In the genomic region with DNA sequence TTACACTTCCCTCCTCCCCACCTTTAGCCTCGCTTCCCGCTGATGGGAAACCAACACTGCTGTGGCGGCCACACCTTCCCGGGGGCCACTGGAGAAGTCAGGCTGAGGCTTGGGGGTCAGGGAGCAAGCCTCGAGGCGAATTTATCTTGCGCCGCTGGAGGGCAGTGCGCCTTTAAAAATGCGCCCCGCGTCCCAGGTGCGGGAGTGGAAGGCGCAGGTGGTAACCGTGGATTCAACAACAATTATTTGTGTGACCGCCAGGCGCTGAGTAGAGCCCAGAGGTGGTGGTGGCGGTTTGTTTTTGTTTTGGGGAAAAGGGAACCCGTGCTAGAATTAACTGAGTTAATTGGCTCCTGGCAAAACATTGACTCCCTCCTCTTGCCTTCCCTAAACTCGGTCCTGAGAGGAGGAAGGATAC, we compare ENCODE assay signal across 8 cellular contexts. TPM values are rescaled to one million over a fixed set of nuclear protein-coding genes. Genes with fewer than 3 reads are reported as not detected.
DNase-seq lines count a peak whose midpoint lies in the region; ATAC-seq and TF ChIP-seq lines count a peak whose summit lies in the region.

No MANE protein-coding gene starts in this region.

- H3K9me3 Mint-ChIP-seq in CD14-positive monocyte: peaks cover 0 to 11% (median 4%) of the 10 kb centered on the region in 7 donors

- H3F3A ChIP-seq in neural cell (ENCODE audit: insufficient read depth, low read length, poor library complexity, severe bottlenecking): no peaks in the 10 kb centered on the region

- H3K4me3 ChIP-seq in esophagus squamous epithelium: peak overlapping the region; percentile 31 to 73 (median 43)
- H3K4me3 ChIP-seq in neural cell (ENCODE audit: low read length): peak overlapping the region; percentile 12
- H3K4me3 ChIP-seq in tibial nerve: peak overlapping the region in 2 of 4 donors; percentile 54

- peak; percentile 97 for TF ChIP-seq RAD21 in neural cell (conservative IDR thresholded peaks at IDR 0.05)

- TF ChIP-seq POLR2A in esophagus squamous epithelium (IDR thresholded peaks at IDR 0.05): no peak
- TF ChIP-seq POLR2A in tibial nerve (IDR thresholded peaks at IDR 0.05): no peak

- no peak overlapping the region for H3K9ac ChIP-seq in neural cell (ENCODE audit: low read length)

- DNase-seq in CD14-positive monocyte (ENCODE audit: low spot score): peak; percentile 51
- peak; percentile 63 to 88 for DNase-seq in NCI-H526 (lab: John Stamatoyannopoulos, UW)
- peak; percentile 56 for DNase-seq in activated T-cell treated with anti-CD3 and anti-CD28 coated beads for 4 hours
- DNase-seq in esophagus squamous epithelium (lab: John Stamatoyannopoulos, UW): no peak
- DNase-seq in tibial nerve (ENCODE audit: low spot score in 2 of 2): no peak

- no peak overlapping the region for H3K27ac Mint-ChIP-seq in CD14-positive monocyte

- H2AFZ ChIP-seq in neural cell (ENCODE audit: low read depth, low read length): no peak overlapping the region

- peaks cover 2% of the 10 kb centered on the region for H3K79me2 ChIP-seq in neural cell (replicated peaks; ENCODE audit: insufficient read depth, low read length)

- H3K36me3 ChIP-seq in esophagus squamous epithelium (no peaks in the 10 kb centered on the region), neural cell (ENCODE audit: insufficient read depth, low read length) (no peaks in the 10 kb centered on the region), tibial nerve (no peaks in the 10 kb centered on the region)

- peaks cover 4 to 9% of the 10 kb centered on the region in 2 donors for H3K36me3 Mint-ChIP-seq in CD14-positive monocyte

- peaks cover 27% of the 10 kb centered on the region for H3K4me1 Mint-ChIP-seq in CD14-positive monocyte

- no peak overlapping the region for H3K4me2 ChIP-seq in neural cell (ENCODE audit: low read length)

- H3K4me1 ChIP-seq in esophagus squamous epithelium (peaks cover 19 to 40% (median 22%) of the 10 kb centered on the region in 3 donors), tibial nerve (peaks cover 0 to 30% (median 16%) of the 10 kb centered on the region in 4 donors)

- WGBS in esophagus squamous epithelium, 2 donors: 4 to 5% methylated on average over 7 to 9 of the region's 20 CpGs
- 1% methylated on average over 18 to 20 of the region's 20 CpGs for WGBS in tibial nerve, 2 donors

- intact Hi-C loops in CD14-positive monocyte (cut with micrococcal nuclease) (loop anchor here (2.0 to 5.0 kb wide), 2 partner anchors 390 to 391 kb away; no protein-coding TSS in a partner anchor), esophagus squamous epithelium (cut with DNase I) (loop anchor here (10.0 kb wide), 2 partner anchors 164 to 394 kb away; no protein-coding TSS in a partner anchor)

- no peaks in the 10 kb centered on the region for H4K20me1 ChIP-seq in neural cell (ENCODE audit: insufficient read depth)

- no peaks in the 10 kb centered on the region for H3K9me2 ChIP-seq in neural cell (ENCODE audit: insufficient read depth, low read length)

- ATAC-seq in HG02759 (IDR thresholded peaks at IDR 0.05; ENCODE audit: unreplicated experiment) (peak; percentile 38), HG03135 (IDR thresholded peaks at IDR 0.05; ENCODE audit: unreplicated experiment) (no peak)

- peak; percentile 69 for TF ChIP-seq CTCF in CD14-positive monocyte (IDR thresholded peaks at IDR 0.05)
- peak; percentile 40 to 75 (median 55) for TF ChIP-seq CTCF in esophagus squamous epithelium (IDR thresholded peaks at IDR 0.05)
- peak; percentile 97 for TF ChIP-seq CTCF in neural cell (IDR thresholded peaks at IDR 0.05; ENCODE audit: poor library complexity, severe bottlenecking)
- peak; percentile 40 to 62 (median 50) for TF ChIP-seq CTCF in tibial nerve (IDR thresholded peaks at IDR 0.05)

- peaks cover 60 to 74% (median 70%) of the 10 kb centered on the region in 3 donors for H3K27me3 Mint-ChIP-seq in CD14-positive monocyte (ENCODE audit: low read depth in 3 of 3)

- peak overlapping the region; percentile 63 to 88 for H3K4me3 Mint-ChIP-seq in CD14-positive monocyte

- H3K27ac ChIP-seq in esophagus squamous epithelium: no peak overlapping the region
- H3K27ac ChIP-seq in neural cell (ENCODE audit: low read length): no peak overlapping the region
- no peak overlapping the region for H3K27ac ChIP-seq in tibial nerve

- H3K27me3 ChIP-seq in esophagus squamous epithelium: peaks cover 0 to 69% (median 13%) of the 10 kb centered on the region in 4 donors
- H3K27me3 ChIP-seq in neural cell (ENCODE audit: insufficient read depth, low read depth, low read length): peaks cover 72% of the 10 kb centered on the region
- peaks cover 0 to 72% of the 10 kb centered on the region in 2 donors for H3K27me3 ChIP-seq in tibial nerve

- TF ChIP-seq EP300 in neural cell (conservative IDR thresholded peaks at IDR 0.05; ENCODE audit: poor library complexity, severe bottlenecking) (no peak), tibial nerve (IDR thresholded peaks at IDR 0.05) (no peak)

- H3K9me3 ChIP-seq in esophagus squamous epithelium: no peaks in the 10 kb centered on the region
- H3K9me3 ChIP-seq in neural cell (ENCODE audit: low read length): no peaks in the 10 kb centered on the region
- no peaks in the 10 kb centered on the region for H3K9me3 ChIP-seq in tibial nerve

TF ChIP-seq in neural cell, 6 proteins besides CTCF, POLR2A, EP300 and RAD21:
- peak; percentile 22 for TF ChIP-seq MXI1 (conservative IDR thresholded peaks at IDR 0.05; ENCODE audit: poor library complexity, severe bottlenecking)
- no peak for TF ChIP-seq EZH2 (IDR thresholded peaks at IDR 0.05; ENCODE audit: borderline replicate concordance, insufficient read depth, low read length, poor library complexity, severe bottlenecking)
- TF ChIP-seq REST (IDR thresholded peaks at IDR 0.05; ENCODE audit: borderline replicate concordance): no peak
- no peak for TF ChIP-seq POLR2AphosphoS5 (IDR thresholded peaks at IDR 0.05)
- TF ChIP-seq SMC3 (conservative IDR thresholded peaks at IDR 0.05; ENCODE audit: poor library complexity): peak; percentile 98
- TF ChIP-seq TAF1 (IDR thresholded peaks at IDR 0.05; ENCODE audit: low read depth): no peak

RNA-seq across cellular contexts. Expression of gene CFAP77, which starts 1.1 kb away (rescaled TPM):
- polyA plus RNA-seq in CD14-positive monocyte (not detected), neural cell (not detected in 2 replicates)
- total RNA-seq in esophagus squamous epithelium (not detected), tibial nerve (under 1 TPM in 1 of 4 donors, not detected in 3; 0.66 TPM)
- not detected in 2 replicates for polyA minus RNA-seq in neural cell

RNA-seq across cellular contexts. Expression of gene TTF1, which starts 4.5 kb away (rescaled TPM):
- 1 to 10 TPM; 2.2 to 4.1 TPM for polyA plus RNA-seq in CD14-positive monocyte
- 10 to 100 TPM in 1 of 4 donors, 1 to 10 TPM in 3; 4.4 to 14.9 (median 8.1) TPM for total RNA-seq in esophagus squamous epithelium
- polyA plus RNA-seq in neural cell: 17.6 and 27.1 TPM in 2 replicates
- polyA minus RNA-seq in neural cell: 17.5 and 21.6 TPM in 2 replicates
- total RNA-seq in tibial nerve: 10 to 100 TPM in 3 of 4 donors, 1 to 10 TPM in 1; 9.6 to 30.4 (median 12.0) TPM

RNA-seq across cellular contexts. Expression of gene SETX, which starts 56.3 kb away (rescaled TPM):
- polyA plus RNA-seq in CD14-positive monocyte (10 to 100 TPM; 18.4 to 31.7 TPM), neural cell (32.0 and 37.1 TPM in 2 replicates)
- total RNA-seq in esophagus squamous epithelium (10 to 100 TPM; 22.4 to 56.3 (median 33.0) TPM), tibial nerve (10 to 100 TPM; 64.0 to 73.9 (median 65.1) TPM)
- polyA minus RNA-seq in neural cell: 102 and 108 TPM in 2 replicates

Comparison
In these comparisons a context has a peak if more than half of its experiments do, and no peak if none do; other contexts are left out.
1. DNase-seq: peak in CD14-positive monocyte (single experiment), NCI-H526 (2 of 2) and activated T-cell treated with anti-CD3 and anti-CD28 coated beads for 4 hours (single experiment); none in esophagus squamous epithelium (single experiment) and tibial nerve (0 of 2).
2. Peak in every context shown above with its lines, with median percentiles within 50 percentile points of each other: CTCF ChIP-seq.